ENCODE assay signal across 1 cellular context in genomic region chr17:2421315-2422147, GRCh38.
TF ChIP-seq lines count a peak whose summit lies in the region.

No MANE protein-coding gene starts in this region.

TF ChIP-seq in IMR-90, 13 proteins besides CTCF, POLR2A, EP300 and RAD21 (continued from another document):
- 0 out of 2 replicates have a peak, but pooled peaks have one; percentile 41 for TF ChIP-seq USF2 (IDR thresholded peaks at IDR 0.05; ENCODE audit: low read depth, low read length)
- no peak for TF ChIP-seq ELK1 (IDR thresholded peaks at IDR 0.05; ENCODE audit: borderline replicate concordance, low read depth, low read length)
- no peak for TF ChIP-seq CEBPB (IDR thresholded peaks at IDR 0.05; ENCODE audit: low read depth, low read length)
- no peak for TF ChIP-seq CHD1 (IDR thresholded peaks at IDR 0.05; ENCODE audit: low read depth, low read length)
- TF ChIP-seq MXI1 (IDR thresholded peaks at IDR 0.05; ENCODE audit: borderline replicate concordance, low read depth, low read length) = no peak
- TF ChIP-seq MAFK (IDR thresholded peaks at IDR 0.05; ENCODE audit: low read depth, low read length) = no peak
